Comparison of ENCODE assay signal across 14 cellular contexts in genomic region chr2:110948027-110948687, GRCh38.
A peak's percentile ranks its signal among the peaks of the same experiment; 100 is the strongest.
DNase-seq lines count a peak whose midpoint lies in the region; ATAC-seq and TF ChIP-seq lines count a peak whose summit lies in the region.
"Had no signal": no experiment of that assay in that cellular context is flagged by ENCODE, and none has a peak within 500 bp of the region (broad histone marks: within the 10 kb centered on the region; RNA-seq: fewer than 3 reads in every experiment).

No MANE protein-coding gene starts in this region.

- TF ChIP-seq CTCF in HEK293 (tag by site-specific recombination; IDR thresholded peaks at IDR 0.05) (no peak), cardiac fibroblast (IDR thresholded peaks at IDR 0.05; ENCODE audit: low read depth, low read length) (no peak), nephron (IDR thresholded peaks at IDR 0.05; ENCODE audit: unreplicated experiment in 3 of 3) (no peak)

- H3K4me1 ChIP-seq in HEK293 (ENCODE audit: control insufficient read depth, insufficient read depth, low read length), result peaks cover 16% of the 10 kb centered on the region
- H3K4me1 ChIP-seq: adrenal gland, Peyer's patch had no signal

- H3K27me3 Mint-ChIP-seq in nephron (ENCODE audit: low read depth), result no peaks in the 10 kb centered on the region
- H3K27me3 Mint-ChIP-seq: CD4-positive, alpha-beta T cell had no signal

- H3K4me3 Mint-ChIP-seq in nephron, result peak overlapping the region in 1 of 3 experiments; percentile 22
- H3K4me3 Mint-ChIP-seq: activated T-cell treated with anti-CD3 and anti-CD28 coated beads, Interleukin-2, amount 50 U/mL, for 24 hours; CD4-positive, alpha-beta T cell; natural killer cell had no signal

- H3K36me3 Mint-ChIP-seq in nephron (ENCODE audit: low read depth), result no peaks in the 10 kb centered on the region
- H3K36me3 Mint-ChIP-seq: natural killer cell had no signal

- DNase-seq in NCI-H146 treated with DMSO at 0.1 percent for 48 hours (lab: John Stamatoyannopoulos, UW; ENCODE audit: unreplicated experiment) (peak; percentile 36), cardiac fibroblast (ENCODE audit: low read depth in 2 of 2) (peak; percentile 35 to 36), dermis blood vessel endothelial cell (no peak), D341Med (ENCODE audit: low spot score) (no peak)
- DNase-seq: activated CD4-positive, alpha-beta T cell treated with anti-CD3 and anti-CD28 coated beads for 1 hour; activated T-cell treated with anti-CD3 and anti-CD28 coated beads, Interleukin-2, amount 50 U/mL, for 24 hours; CD4-positive, alpha-beta T cell; natural killer cell; Peyer's patch had no signal

- no peaks in the 10 kb centered on the region for H3K9me3 ChIP-seq in HEK293 (ENCODE audit: control insufficient read depth, insufficient read depth, low read depth, low read length)
- H3K9me3 ChIP-seq: adrenal gland, Peyer's patch had no signal

- peak overlapping the region; percentile 48; the same call in 1 of the 2 replicates for H3K27ac ChIP-seq in HEK293 (ENCODE audit: extremely low read depth, low read depth, low read length)
- H3K27ac ChIP-seq: adrenal gland, Peyer's patch had no signal

- H3K9me3 Mint-ChIP-seq in nephron, result peaks cover 13% of the 10 kb centered on the region
- H3K9me3 Mint-ChIP-seq: activated T-cell treated with anti-CD3 and anti-CD28 coated beads, Interleukin-2, amount 50 U/mL, for 24 hours; natural killer cell had no signal

- CTCF ChIA-PET in HEK293 (lab: Yijun Ruan, JAX), result no interaction called here

- H3K4me3 ChIP-seq in HEK293 (ENCODE audit: low read depth, low read length) (no peak overlapping the region), cardiac fibroblast (replicated peaks in 1 of 2; ENCODE audit: low read depth in 2 of 2, low read length in 2 of 2) (no peak overlapping the region)
- H3K4me3 ChIP-seq: adrenal gland, Peyer's patch had no signal

- no peaks in the 10 kb centered on the region for H3K36me3 ChIP-seq in HEK293 (ENCODE audit: control insufficient read depth in 2 of 2, insufficient read depth in 1 of 2, low read length in 2 of 2)
- H3K36me3 ChIP-seq: adrenal gland, Peyer's patch had no signal

- peaks cover 46% of the 10 kb centered on the region for H3K4me1 Mint-ChIP-seq in nephron
- H3K4me1 Mint-ChIP-seq: natural killer cell had no signal

- no peak for ATAC-seq in HG02938 (IDR thresholded peaks at IDR 0.05; ENCODE audit: unreplicated experiment)
- ATAC-seq: HCT116, natural killer cell had no signal

- POLR2A ChIA-PET in HEK293 (lab: Yijun Ruan, JAX), result interaction anchor here (1.1 kb wide), 1 partner anchor 172 kb away, joined by 3 read pairs; the partner anchor contains the start of gene BCL2L11

- peak overlapping the region; percentile 17 to 71 (median 53) for H3K27ac Mint-ChIP-seq in nephron
- H3K27ac Mint-ChIP-seq: activated T-cell treated with anti-CD3 and anti-CD28 coated beads, Interleukin-2, amount 50 U/mL, for 24 hours; CD4-positive, alpha-beta T cell; natural killer cell had no signal

TF ChIP-seq in HEK293, 187 proteins besides CTCF, POLR2A, EP300 and RAD21:
- TF ChIP-seq FEZF1 (tag by site-specific recombination; IDR thresholded peaks at IDR 0.05), result peak; percentile 14; the same call in 1 of the 2 replicates
- TF ChIP-seq ZBTB17 (tag by site-specific recombination; IDR thresholded peaks at IDR 0.05), result peak; percentile 55; the same call in 1 of the 2 replicates
- no peak for TF ChIP-seq ZNF138 (tag by site-specific recombination; IDR thresholded peaks at IDR 0.05; ENCODE audit: borderline replicate concordance)
- TF ChIP-seq ZNF660 (tag by site-specific recombination; IDR thresholded peaks at IDR 0.05), result 0 out of 2 replicates have a peak, but pooled peaks have one; percentile 25
- TF ChIP-seq ZBTB48 (tag by site-specific recombination; IDR thresholded peaks at IDR 0.05), result peak; percentile 62
- TF ChIP-seq ZNF239 (tag by site-specific recombination; IDR thresholded peaks at IDR 0.05), result no peak
- TF ChIP-seq PRDM2 (tag by site-specific recombination; IDR thresholded peaks at IDR 0.05; ENCODE audit: borderline replicate concordance), result no peak
- TF ChIP-seq SCRT2 (tag by site-specific recombination; IDR thresholded peaks at IDR 0.05), result peak; percentile 33; the same call in 1 of the 2 replicates
- peak; percentile 48; the same call in 1 of the 2 replicates for TF ChIP-seq TRIM28 (IDR thresholded peaks at IDR 0.05; ENCODE audit: borderline replicate concordance, low read length)
- no peak for TF ChIP-seq ZNF701 (tag by site-specific recombination; IDR thresholded peaks at IDR 0.05)
- TF ChIP-seq ZBTB21 (tag by site-specific recombination; IDR thresholded peaks at IDR 0.05), result no peak

Comparison
In these comparisons a context has a peak if more than half of its experiments do, and no peak if none do; other contexts are left out.
1. DNase-seq: peak in NCI-H146 treated with DMSO at 0.1 percent for 48 hours (single experiment) and cardiac fibroblast (2 of 2); none in dermis blood vessel endothelial cell (single experiment) and D341Med (single experiment).